Comparison of ENCODE assay signal across 38 cellular contexts in the genomic region with DNA sequence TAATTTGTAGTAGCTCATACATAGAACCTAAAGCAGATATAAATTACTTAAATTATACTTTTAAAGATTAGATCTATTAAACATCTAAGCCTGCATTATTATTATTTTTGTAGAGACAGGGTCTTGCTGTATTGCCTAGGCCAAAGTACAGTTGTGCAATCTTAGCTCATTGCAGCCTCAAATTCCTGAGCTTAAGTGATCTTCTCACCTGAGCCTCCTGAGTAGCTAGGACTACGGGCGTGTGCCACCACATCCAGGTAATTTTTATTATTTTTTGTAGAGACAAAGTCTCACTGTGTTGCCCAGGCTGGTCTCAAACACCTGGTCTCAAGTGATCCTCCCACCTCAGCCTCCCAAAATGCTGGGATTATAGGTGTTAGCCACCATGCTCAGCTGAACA.
"Had no signal": no experiment of that assay in that cellular context is flagged by ENCODE, and none has a peak within 500 bp of the region (broad histone marks: within the 10 kb centered on the region; RNA-seq: fewer than 3 reads in every experiment).

No MANE protein-coding gene starts in this region.

- H3K27ac ChIP-seq: ascending aorta, cardiac muscle cell, WERI-Rb-1 had no signal

- ATAC-seq: activated CD4-positive, alpha-beta T cell treated with anti-CD3 and anti-CD28 coated beads for 36 hours; activated CD4-positive, CD25-positive, alpha-beta regulatory T cell treated with anti-CD3 and anti-CD28 coated beads, Interleukin-2, amount 50 U/mL, for 24 hours; activated CD8-positive, alpha-beta memory T cell treated with anti-CD3 and anti-CD28 coated beads, Interleukin-2, amount 10 ng/mL, durations not matched to agents 7 days and 5 days; activated CD8-positive, alpha-beta T cell treated with anti-CD3 and anti-CD28 coated beads, Interleukin-2, amount 10 ng/mL, durations not matched to agents 7 days and 5 days; activated naive CD8-positive, alpha-beta T cell treated with anti-CD3 and anti-CD28 coated beads, Interleukin-2, amount 50 U/mL, for 24 hours; WTC11 had no signal

- H3K36me3 ChIP-seq: ascending aorta, cardiac muscle cell had no signal

- H3K4me3 ChIP-seq: ascending aorta, cardiac muscle cell had no signal

- H3K9me3 Mint-ChIP-seq: activated CD4-positive, alpha-beta memory T cell treated with anti-CD3 and anti-CD28 coated beads, Interleukin-2, amount 10 ng/mL, durations not matched to agents 7 days and 5 days; activated CD4-positive, alpha-beta T cell treated with anti-CD3 and anti-CD28 coated beads, Interleukin-2, amount 10 ng/mL, durations not matched to agents 7 days and 5 days; activated naive CD4-positive, alpha-beta T cell treated with anti-CD3 and anti-CD28 coated beads for 36 hours; activated naive CD4-positive, alpha-beta T cell treated with anti-CD3 and anti-CD28 coated beads, Interleukin-2, amount 50 U/mL, for 24 hours; activated naive CD8-positive, alpha-beta T cell treated with anti-CD3 and anti-CD28 coated beads, Interleukin-2, amount 50 U/mL, for 24 hours; activated T-cell treated with anti-CD3 and anti-CD28 coated beads, Interleukin-2, amount 50 U/mL, for 24 hours; activated T-helper 2 cell treated with anti-CD3 and anti-CD28 coated beads, Interferon-gamma antibody, Interleukin-2, Interleukin-4, amounts not matched to agents 10 μg/mL and 5 μg/mL and 100 μg/mL, durations not matched to agents 14 hours and 24 hours and 36 hours; central memory CD8-positive, alpha-beta T cell; T-helper 1 cell treated with Interleukin-12 subunit alpha and Interleukin-12 subunit beta and Interleukin-4 antibody, amounts not matched to agents 30 μg/mL and 1 μg/mL, for 36 hours; T-helper 2 cell treated with Interferon-gamma antibody and Interleukin-4, amounts not matched to agents 5 μg/mL and 100 μg/mL, for 36 hours; WTC11 had no signal

- H3K4me1 Mint-ChIP-seq: activated CD8-positive, alpha-beta memory T cell treated with anti-CD3 and anti-CD28 coated beads, Interleukin-2, amount 10 ng/mL, durations not matched to agents 7 days and 5 days had no signal

- DNase-seq: activated CD4-positive, alpha-beta memory T cell treated with anti-CD3 and anti-CD28 coated beads, Interleukin-2, amount 10 ng/mL, durations not matched to agents 7 days and 5 days; activated CD4-positive, alpha-beta T cell treated with anti-CD3 and anti-CD28 coated beads for 1 hour; activated CD4-positive, alpha-beta T cell treated with anti-CD3 and anti-CD28 coated beads for 36 hours; activated CD4-positive, alpha-beta T cell treated with anti-CD3 and anti-CD28 coated beads for 48 hours; activated CD4-positive, alpha-beta T cell treated with anti-CD3 and anti-CD28 coated beads, Interleukin-2, amount 10 ng/mL, durations not matched to agents 7 days and 5 days; activated CD4-positive, alpha-beta T cell treated with anti-CD3 and anti-CD28 coated beads, Interleukin-2, amount 50 U/mL, for 48 hours; activated CD4-positive, CD25-positive, alpha-beta regulatory T cell; activated CD8-positive, alpha-beta memory T cell treated with anti-CD3 and anti-CD28 coated beads for 24 hours; activated CD8-positive, alpha-beta memory T cell treated with anti-CD3 and anti-CD28 coated beads, Interleukin-2, amount 10 ng/mL, durations not matched to agents 7 days and 5 days; activated CD8-positive, alpha-beta memory T cell treated with anti-CD3 and anti-CD28 coated beads, Interleukin-2, amount 50 U/mL, for 48 hours; activated CD8-positive, alpha-beta T cell treated with anti-CD3 and anti-CD28 coated beads, Interleukin-2, amount 10 ng/mL, durations not matched to agents 7 days and 5 days; activated effector memory CD4-positive, alpha-beta T cell treated with Interleukin-2 at 50 U/mL for 16 hours; activated gamma-delta T cell; activated naive CD4-positive, alpha-beta T cell; activated naive CD4-positive, alpha-beta T cell treated with anti-CD3 and anti-CD28 coated beads for 36 hours; activated naive CD8-positive, alpha-beta T cell treated with anti-CD3 and anti-CD28 coated beads, Interleukin-2, amount 10 ng/mL, durations not matched to agents 7 days and 5 days; activated naive CD8-positive, alpha-beta T cell treated with anti-CD3 and anti-CD28 coated beads, Interleukin-2, amount 50 U/mL, for 24 hours; activated T-cell treated with anti-CD3 and anti-CD28 coated beads, Interleukin-2, amount 50 U/mL, for 24 hours; activated T-cell treated with anti-CD3 and anti-CD28 coated beads, Interleukin-2, amount 50 U/mL, for 48 hours; amygdala; anterior cingulate cortex; caudate nucleus; cerebellar nuclear complex; T-helper 1 cell; T-helper 2 cell; T-helper 9 cell; WERI-Rb-1 had no signal

- H3K36me3 Mint-ChIP-seq: WTC11 had no signal

- H3K27me3 ChIP-seq: ascending aorta, cardiac muscle cell had no signal

- H3K9me3 ChIP-seq: ascending aorta had no signal

- H3K4me3 Mint-ChIP-seq: activated CD4-positive, alpha-beta memory T cell treated with anti-CD3 and anti-CD28 coated beads, Interleukin-2, amount 10 ng/mL, durations not matched to agents 7 days and 5 days; activated CD4-positive, alpha-beta T cell treated with anti-CD3 and anti-CD28 coated beads for 36 hours; activated CD4-positive, alpha-beta T cell treated with anti-CD3 and anti-CD28 coated beads, Interleukin-2, amount 10 ng/mL, durations not matched to agents 7 days and 5 days; activated CD8-positive, alpha-beta memory T cell treated with anti-CD3 and anti-CD28 coated beads, Interleukin-2, amount 10 ng/mL, durations not matched to agents 7 days and 5 days; activated CD8-positive, alpha-beta T cell treated with anti-CD3 and anti-CD28 coated beads, Interleukin-2, amount 10 ng/mL, durations not matched to agents 7 days and 5 days; activated naive CD4-positive, alpha-beta T cell treated with anti-CD3 and anti-CD28 coated beads for 36 hours; activated naive CD4-positive, alpha-beta T cell treated with anti-CD3 and anti-CD28 coated beads, Interleukin-2, amount 50 U/mL, for 24 hours; activated naive CD8-positive, alpha-beta T cell; activated naive CD8-positive, alpha-beta T cell treated with anti-CD3 and anti-CD28 coated beads, Interleukin-2, amount 10 ng/mL, durations not matched to agents 7 days and 5 days; activated naive CD8-positive, alpha-beta T cell treated with anti-CD3 and anti-CD28 coated beads, Interleukin-2, amount 50 U/mL, for 24 hours; activated T-cell treated with anti-CD3 and anti-CD28 coated beads, Interleukin-2, amount 50 U/mL, for 24 hours; brain; central memory CD8-positive, alpha-beta T cell; T-helper 1 cell treated with Interleukin-12 subunit alpha and Interleukin-12 subunit beta and Interleukin-4 antibody, amounts not matched to agents 30 μg/mL and 1 μg/mL, for 36 hours; T-helper 2 cell treated with Interferon-gamma antibody and Interleukin-4, amounts not matched to agents 5 μg/mL and 100 μg/mL, for 36 hours; WTC11 had no signal

- H3K27me3 Mint-ChIP-seq: activated CD4-positive, alpha-beta memory T cell treated with anti-CD3 and anti-CD28 coated beads, Interleukin-2, amount 10 ng/mL, durations not matched to agents 7 days and 5 days; activated CD4-positive, alpha-beta T cell treated with anti-CD3 and anti-CD28 coated beads for 36 hours; activated CD4-positive, alpha-beta T cell treated with anti-CD3 and anti-CD28 coated beads, Interleukin-2, amount 10 ng/mL, durations not matched to agents 7 days and 5 days; activated CD8-positive, alpha-beta memory T cell treated with anti-CD3 and anti-CD28 coated beads, Interleukin-2, amount 10 ng/mL, durations not matched to agents 7 days and 5 days; activated naive CD4-positive, alpha-beta T cell treated with anti-CD3 and anti-CD28 coated beads, Interleukin-2, amount 50 U/mL, for 24 hours; activated naive CD8-positive, alpha-beta T cell; activated naive CD8-positive, alpha-beta T cell treated with anti-CD3 and anti-CD28 coated beads, Interleukin-2, amount 10 ng/mL, durations not matched to agents 7 days and 5 days; activated naive CD8-positive, alpha-beta T cell treated with anti-CD3 and anti-CD28 coated beads, Interleukin-2, amount 50 U/mL, for 24 hours; activated T-cell treated with anti-CD3 and anti-CD28 coated beads, Interleukin-2, amount 50 U/mL, for 24 hours; central memory CD8-positive, alpha-beta T cell had no signal

- H3K27ac Mint-ChIP-seq: activated CD4-positive, alpha-beta memory T cell treated with anti-CD3 and anti-CD28 coated beads, Interleukin-2, amount 10 ng/mL, durations not matched to agents 7 days and 5 days; activated CD4-positive, alpha-beta T cell treated with anti-CD3 and anti-CD28 coated beads for 36 hours; activated CD4-positive, alpha-beta T cell treated with anti-CD3 and anti-CD28 coated beads, Interleukin-2, amount 10 ng/mL, durations not matched to agents 7 days and 5 days; activated CD8-positive, alpha-beta memory T cell treated with anti-CD3 and anti-CD28 coated beads, Interleukin-2, amount 10 ng/mL, durations not matched to agents 7 days and 5 days; activated CD8-positive, alpha-beta T cell treated with anti-CD3 and anti-CD28 coated beads, Interleukin-2, amount 10 ng/mL, durations not matched to agents 7 days and 5 days; activated naive CD4-positive, alpha-beta T cell treated with anti-CD3 and anti-CD28 coated beads for 36 hours; activated naive CD8-positive, alpha-beta T cell treated with anti-CD3 and anti-CD28 coated beads, Interleukin-2, amount 10 ng/mL, durations not matched to agents 7 days and 5 days; activated naive CD8-positive, alpha-beta T cell treated with anti-CD3 and anti-CD28 coated beads, Interleukin-2, amount 50 U/mL, for 24 hours; activated T-cell treated with anti-CD3 and anti-CD28 coated beads, Interleukin-2, amount 50 U/mL, for 24 hours; activated T-helper 2 cell treated with anti-CD3 and anti-CD28 coated beads, Interferon-gamma antibody, Interleukin-2, Interleukin-4, amounts not matched to agents 10 μg/mL and 5 μg/mL and 100 μg/mL, durations not matched to agents 14 hours and 24 hours and 36 hours; T-helper 1 cell treated with Interleukin-12 subunit alpha and Interleukin-12 subunit beta and Interleukin-4 antibody, amounts not matched to agents 30 μg/mL and 1 μg/mL, for 36 hours; T-helper 2 cell treated with Interferon-gamma antibody and Interleukin-4, amounts not matched to agents 5 μg/mL and 100 μg/mL, for 36 hours; WTC11 had no signal
